Comparison of ENCODE assay signal across 8 cellular contexts in the genomic region with DNA sequence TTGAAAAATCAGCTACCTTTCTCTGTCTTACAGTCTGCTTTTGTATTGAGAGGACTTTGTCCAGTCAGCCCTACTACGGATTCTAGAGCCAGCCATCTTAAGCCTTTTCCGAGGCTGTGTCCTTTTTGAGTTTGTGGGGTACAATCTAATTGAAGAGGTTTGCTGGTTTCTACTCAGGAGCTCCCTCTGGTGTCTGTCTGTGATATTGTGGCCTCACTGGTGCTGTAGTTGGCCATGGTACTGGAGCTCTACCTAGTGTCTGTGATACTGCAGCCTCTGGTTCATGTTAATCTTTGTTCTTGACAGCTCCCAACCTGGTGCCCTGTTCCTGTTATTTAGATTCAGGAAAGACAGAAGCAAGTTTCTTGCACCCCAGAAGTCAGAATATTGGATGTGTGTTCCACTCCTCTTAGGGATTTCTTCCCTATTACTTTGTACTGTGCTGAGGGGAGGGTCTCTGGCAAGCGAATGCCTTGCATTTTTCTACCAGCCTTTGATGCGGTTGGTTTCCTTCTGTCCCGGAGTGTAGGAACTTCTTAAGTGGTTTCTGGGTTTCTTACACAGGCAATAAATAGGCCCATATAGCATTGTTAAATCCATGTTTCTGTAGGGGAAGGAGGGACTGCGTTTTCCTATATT.
DNase-seq lines count a peak whose midpoint lies in the region; ATAC-seq, FAIRE-seq and TF ChIP-seq lines count a peak whose summit lies in the region.

No MANE protein-coding gene starts in this region.

- H3K4me2 ChIP-seq in GM12878 (ENCODE audit: control insufficient read depth, insufficient read depth) = no peak overlapping the region

- CTCF ChIA-PET in GM12878 (lab: Yijun Ruan, JAX) = interaction anchor here (0.5 to 4.6 kb wide), 39 partner anchors 8 to 892 kb away, joined by 3 to 72 read pairs (median 4); no protein-coding TSS in a partner anchor

- RAD21 ChIA-PET in GM12878 (lab: Charles Lee; ENCODE audit: unreplicated experiment) = interaction anchor here (0.7 to 1.7 kb wide), 10 partner anchors 14 to 249 kb away, joined by 3 to 14 read pairs (median 6); no protein-coding TSS in a partner anchor

- peaks cover 6% of the 10 kb centered on the region for H3K9me3 ChIP-seq in GM12878 (replicated peaks; ENCODE audit: control insufficient read depth, insufficient read depth, low read length)

- H3K9ac ChIP-seq in GM12878 (ENCODE audit: control insufficient read depth, insufficient read depth, low read length) = no peak overlapping the region

- intact Hi-C loops in GM12878 (cut with micrococcal nuclease; ENCODE audit: unreplicated experiment) = loop anchor here (1.0 to 2.0 kb wide), 3 partner anchors 27 to 249 kb away; no protein-coding TSS in a partner anchor

- H3K79me2 ChIP-seq in GM12878 (ENCODE audit: control insufficient read depth, insufficient read depth, low read length) = no peaks in the 10 kb centered on the region

- H2AFZ ChIP-seq in GM12878 (ENCODE audit: control insufficient read depth, low read depth, low read length) = no peak overlapping the region

- WGBS in GM12878 (ENCODE audit: insufficient coverage, insufficient replicate concordance, low lambda C conversion rate, missing lambda C conversion rate) = 77% methylated on average over 6 of the region's 6 CpGs

- FAIRE-seq in GM12878 (lab: Jason Lieb, UNC) = peak; percentile 95

- ATAC-seq in GM21825 (IDR thresholded peaks at IDR 0.05; ENCODE audit: unreplicated experiment) (peak; percentile 87), GM12878 (peak; percentile 98)

- peak; percentile 64 for TF ChIP-seq RAD21 in GM12878 (IDR thresholded peaks at IDR 0.05; ENCODE audit: insufficient read depth, low read depth, low read length)

- H3K27me3 ChIP-seq in GM12878 (replicated peaks in 1 of 2; ENCODE audit: control insufficient read depth in 2 of 2, insufficient read depth in 2 of 2, low read length in 1 of 2) = no peaks in the 10 kb centered on the region

- DNase-seq in DMS53 (lab: John Stamatoyannopoulos, UW) (peak; percentile 64), DMS53 treated with DMSO at 0.1 percent for 48 hours (lab: John Stamatoyannopoulos, UW; ENCODE audit: unreplicated experiment) (no peak), LNCaP clone FGC (ENCODE audit: low read depth) (peak; percentile 23), T-helper 9 cell (peak; percentile 28), GM12878 (ENCODE audit: low read depth, low spot score) (peak; percentile 45), kidney glomerular epithelial cell (lab: John Stamatoyannopoulos, UW) (peak; percentile 72)
- DNase-seq in stimulated activated CD8-positive, alpha-beta memory T cell treated with anti-CD3 and anti-CD28 coated beads, Interleukin-12 subunit alpha, Interleukin-12 subunit beta, amount 100 ng/mL, for 24 hours (ENCODE audit: extremely low read depth) = peak; percentile 8

- in situ Hi-C loops in GM12878 (cut with MboI) = no loop called here

- H3K4me3 ChIP-seq in LNCaP clone FGC (ENCODE audit: low read depth, low read length) = no peak overlapping the region
- H3K4me3 ChIP-seq in GM12878 = no peak overlapping the region

- H3K4me1 ChIP-seq in GM12878 (ENCODE audit: control insufficient read depth, insufficient read depth, low read length) = peaks cover 7% of the 10 kb centered on the region; the same call in 1 of the 2 replicates

- POLR2A ChIA-PET in GM12878 (lab: Charles Lee) = interaction anchor here (1.0 kb wide), 1 partner anchor 32 kb away, joined by 3 read pairs; no protein-coding TSS in a partner anchor

- SMC1A ChIA-PET in GM12878 (lab: Charles Lee; ENCODE audit: uncharacterized antibody, unreplicated experiment) = interaction anchor here (0.7 to 4.2 kb wide), 15 partner anchors 9 to 248 kb away, joined by 3 to 26 read pairs (median 4); no protein-coding TSS in a partner anchor

- H3K36me3 ChIP-seq in GM12878 (ENCODE audit: control insufficient read depth in 2 of 2, insufficient read depth in 2 of 2, low read length in 1 of 2) = peaks cover 0 to 10% of the 10 kb centered on the region in 2 experiments

- no peak overlapping the region for H3K27ac ChIP-seq in GM12878 (ENCODE audit: control insufficient read depth, insufficient read depth)

- peak; percentile 96 for TF ChIP-seq CTCF in LNCaP clone FGC (IDR thresholded peaks at IDR 0.05; ENCODE audit: control insufficient read depth, extremely low read depth, insufficient read depth)
- peak; percentile 82 to 85 (median 85) for TF ChIP-seq CTCF in GM12878 (IDR thresholded peaks at IDR 0.05 in 2 of 3, conservative IDR thresholded peaks at IDR 0.05 in 1 of 3; ENCODE audit: control insufficient read depth in 2 of 3, extremely low read depth in 1 of 3, insufficient read depth in 1 of 3, low read depth in 3 of 3, low read length in 3 of 3)

- no peaks in the 10 kb centered on the region for H4K20me1 ChIP-seq in GM12878 (ENCODE audit: control insufficient read depth, insufficient read depth)

- TF ChIP-seq EP300 in GM12878 (IDR thresholded peaks at IDR 0.05; ENCODE audit: borderline replicate concordance in 1 of 2, control insufficient read depth in 1 of 2, low read depth in 2 of 2, low read length in 2 of 2) = no peak

- BruUV-seq in GM12878 (replicated peaks; lab: Mats Ljungman, UMichigan) = no TSS peak

- TF ChIP-seq POLR2A in GM12878 (IDR thresholded peaks at IDR 0.05; ENCODE audit: low read depth, low read length) = no peak

TF ChIP-seq in GM12878, 131 proteins besides CTCF, POLR2A, EP300 and RAD21 (continues in another document):
- TF ChIP-seq FOS (IDR thresholded peaks at IDR 0.05; ENCODE audit: borderline replicate concordance, extremely low read depth, insufficient read length) (no peak), YY1 (IDR thresholded peaks at IDR 0.05; ENCODE audit: low read depth, low read length) (peak; percentile 54; the same call in 1 of the 2 replicates), CBFB (IDR thresholded peaks at IDR 0.05; ENCODE audit: low read depth) (no peak), MTA2 (IDR thresholded peaks at IDR 0.05; ENCODE audit: low read depth) (no peak), RUNX3 (IDR thresholded peaks at IDR 0.05; ENCODE audit: low read length) (peak; percentile 39; the same call in 1 of the 2 replicates), KAT2A (conservative IDR thresholded peaks at IDR 0.05; ENCODE audit: control insufficient read depth, low read depth, low read length) (no peak)
- TF ChIP-seq, protein P1, sequence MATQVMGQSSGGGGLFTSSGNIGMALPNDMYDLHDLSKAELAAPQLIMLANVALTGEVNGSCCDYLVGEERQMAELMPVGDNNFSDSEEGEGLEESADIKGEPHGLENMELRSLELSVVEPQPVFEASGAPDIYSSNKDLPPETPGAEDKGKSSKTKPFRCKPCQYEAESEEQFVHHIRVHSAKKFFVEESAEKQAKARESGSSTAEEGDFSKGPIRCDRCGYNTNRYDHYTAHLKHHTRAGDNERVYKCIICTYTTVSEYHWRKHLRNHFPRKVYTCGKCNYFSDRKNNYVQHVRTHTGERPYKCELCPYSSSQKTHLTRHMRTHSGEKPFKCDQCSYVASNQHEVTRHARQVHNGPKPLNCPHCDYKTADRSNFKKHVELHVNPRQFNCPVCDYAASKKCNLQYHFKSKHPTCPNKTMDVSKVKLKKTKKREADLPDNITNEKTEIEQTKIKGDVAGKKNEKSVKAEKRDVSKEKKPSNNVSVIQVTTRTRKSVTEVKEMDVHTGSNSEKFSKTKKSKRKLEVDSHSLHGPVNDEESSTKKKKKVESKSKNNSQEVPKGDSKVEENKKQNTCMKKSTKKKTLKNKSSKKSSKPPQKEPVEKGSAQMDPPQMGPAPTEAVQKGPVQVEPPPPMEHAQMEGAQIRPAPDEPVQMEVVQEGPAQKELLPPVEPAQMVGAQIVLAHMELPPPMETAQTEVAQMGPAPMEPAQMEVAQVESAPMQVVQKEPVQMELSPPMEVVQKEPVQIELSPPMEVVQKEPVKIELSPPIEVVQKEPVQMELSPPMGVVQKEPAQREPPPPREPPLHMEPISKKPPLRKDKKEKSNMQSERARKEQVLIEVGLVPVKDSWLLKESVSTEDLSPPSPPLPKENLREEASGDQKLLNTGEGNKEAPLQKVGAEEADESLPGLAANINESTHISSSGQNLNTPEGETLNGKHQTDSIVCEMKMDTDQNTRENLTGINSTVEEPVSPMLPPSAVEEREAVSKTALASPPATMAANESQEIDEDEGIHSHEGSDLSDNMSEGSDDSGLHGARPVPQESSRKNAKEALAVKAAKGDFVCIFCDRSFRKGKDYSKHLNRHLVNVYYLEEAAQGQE (IDR thresholded peaks at IDR 0.05; ENCODE audit: low read depth, low read length) = peak; percentile 63; the same call in 1 of the 2 replicates
- TF ChIP-seq, protein P2, sequence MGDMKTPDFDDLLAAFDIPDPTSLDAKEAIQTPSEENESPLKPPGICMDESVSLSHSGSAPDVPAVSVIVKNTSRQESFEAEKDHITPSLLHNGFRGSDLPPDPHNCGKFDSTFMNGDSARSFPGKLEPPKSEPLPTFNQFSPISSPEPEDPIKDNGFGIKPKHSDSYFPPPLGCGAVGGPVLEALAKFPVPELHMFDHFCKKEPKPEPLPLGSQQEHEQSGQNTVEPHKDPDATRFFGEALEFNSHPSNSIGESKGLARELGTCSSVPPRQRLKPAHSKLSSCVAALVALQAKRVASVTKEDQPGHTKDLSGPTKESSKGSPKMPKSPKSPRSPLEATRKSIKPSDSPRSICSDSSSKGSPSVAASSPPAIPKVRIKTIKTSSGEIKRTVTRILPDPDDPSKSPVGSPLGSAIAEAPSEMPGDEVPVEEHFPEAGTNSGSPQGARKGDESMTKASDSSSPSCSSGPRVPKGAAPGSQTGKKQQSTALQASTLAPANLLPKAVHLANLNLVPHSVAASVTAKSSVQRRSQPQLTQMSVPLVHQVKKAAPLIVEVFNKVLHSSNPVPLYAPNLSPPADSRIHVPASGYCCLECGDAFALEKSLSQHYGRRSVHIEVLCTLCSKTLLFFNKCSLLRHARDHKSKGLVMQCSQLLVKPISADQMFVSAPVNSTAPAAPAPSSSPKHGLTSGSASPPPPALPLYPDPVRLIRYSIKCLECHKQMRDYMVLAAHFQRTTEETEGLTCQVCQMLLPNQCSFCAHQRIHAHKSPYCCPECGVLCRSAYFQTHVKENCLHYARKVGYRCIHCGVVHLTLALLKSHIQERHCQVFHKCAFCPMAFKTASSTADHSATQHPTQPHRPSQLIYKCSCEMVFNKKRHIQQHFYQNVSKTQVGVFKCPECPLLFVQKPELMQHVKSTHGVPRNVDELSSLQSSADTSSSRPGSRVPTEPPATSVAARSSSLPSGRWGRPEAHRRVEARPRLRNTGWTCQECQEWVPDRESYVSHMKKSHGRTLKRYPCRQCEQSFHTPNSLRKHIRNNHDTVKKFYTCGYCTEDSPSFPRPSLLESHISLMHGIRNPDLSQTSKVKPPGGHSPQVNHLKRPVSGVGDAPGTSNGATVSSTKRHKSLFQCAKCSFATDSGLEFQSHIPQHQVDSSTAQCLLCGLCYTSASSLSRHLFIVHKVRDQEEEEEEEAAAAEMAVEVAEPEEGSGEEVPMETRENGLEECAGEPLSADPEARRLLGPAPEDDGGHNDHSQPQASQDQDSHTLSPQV (IDR thresholded peaks at IDR 0.05) = no peak
- TF ChIP-seq, protein P3, sequence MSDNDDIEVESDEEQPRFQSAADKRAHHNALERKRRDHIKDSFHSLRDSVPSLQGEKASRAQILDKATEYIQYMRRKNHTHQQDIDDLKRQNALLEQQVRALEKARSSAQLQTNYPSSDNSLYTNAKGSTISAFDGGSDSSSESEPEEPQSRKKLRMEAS (IDR thresholded peaks at IDR 0.05; ENCODE audit: low read depth, low read length) = no peak
